In the genomic region with DNA sequence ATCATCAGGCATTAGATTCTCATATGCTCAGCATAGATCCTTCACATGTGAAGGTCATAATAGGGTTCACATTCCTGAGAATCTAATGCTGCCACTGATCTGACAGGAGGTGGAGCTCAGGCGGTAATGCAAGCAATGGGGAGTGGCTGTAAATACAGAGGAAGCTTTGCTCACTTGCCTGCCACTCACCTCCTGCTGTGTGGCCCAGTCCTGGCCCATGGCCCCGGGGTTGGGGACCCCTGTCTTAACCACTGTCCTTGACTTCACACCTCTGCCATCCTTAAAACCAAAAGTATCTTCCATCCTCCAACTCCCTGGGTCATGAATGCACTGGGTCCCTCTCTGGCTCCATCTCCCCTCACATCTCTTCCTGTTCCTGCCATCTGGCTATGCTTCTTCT, we compare ENCODE assay signal across 32 cellular contexts.
"Had no signal": no experiment of that assay in that cellular context is flagged by ENCODE, and none has a peak within 500 bp of the region (broad histone marks: within the 10 kb centered on the region; RNA-seq: fewer than 3 reads in every experiment).

No MANE protein-coding gene starts in this region.

- H3K36me3 ChIP-seq: adrenal gland, ascending aorta, breast epithelium, cardiac muscle cell, esophagus muscularis mucosa, gastrocnemius medialis, heart left ventricle had no signal

- H3K4me1 ChIP-seq: adrenal gland, ascending aorta, breast epithelium, esophagus muscularis mucosa, foreskin keratinocyte, gastrocnemius medialis, heart left ventricle had no signal

- H3K27me3 ChIP-seq: ascending aorta, cardiac muscle cell, foreskin keratinocyte had no signal

- ATAC-seq: activated naive CD8-positive, alpha-beta T cell treated with anti-CD3 and anti-CD28 coated beads, Interleukin-2, amount 50 U/mL, for 24 hours; foreskin keratinocyte; gastrocnemius medialis; heart left ventricle; T-helper 17 cell had no signal

- H3K27ac Mint-ChIP-seq: activated CD4-positive, alpha-beta memory T cell treated with anti-CD3 and anti-CD28 coated beads, Interleukin-2, amount 10 ng/mL, durations not matched to agents 7 days and 5 days; activated CD4-positive, alpha-beta T cell treated with anti-CD3 and anti-CD28 coated beads, Interleukin-2, amount 10 ng/mL, durations not matched to agents 7 days and 5 days; activated naive CD4-positive, alpha-beta T cell treated with anti-CD3 and anti-CD28 coated beads for 36 hours; activated naive CD4-positive, alpha-beta T cell treated with anti-CD3 and anti-CD28 coated beads, Interleukin-2, amount 50 U/mL, for 24 hours; activated naive CD8-positive, alpha-beta T cell treated with anti-CD3 and anti-CD28 coated beads for 36 hours; activated naive CD8-positive, alpha-beta T cell treated with anti-CD3 and anti-CD28 coated beads, Interleukin-2, amount 50 U/mL, for 24 hours; activated T-helper 1 cell treated with anti-CD3 and anti-CD28 coated beads, Interleukin-12 subunit alpha, Interleukin-12 subunit beta, Interleukin-2, Interleukin-4 antibody, amounts not matched to agents 30 ng/mL and 10 ng/mL and 1 ng/mL, durations not matched to agents 14 hours and 24 hours and 36 hours; activated T-helper 2 cell treated with anti-CD3 and anti-CD28 coated beads, Interferon-gamma antibody, Interleukin-2, Interleukin-4, amounts not matched to agents 10 μg/mL and 5 μg/mL and 100 μg/mL, durations not matched to agents 14 hours and 24 hours and 36 hours; brain; T-helper 17 cell; T-helper 2 cell treated with Interferon-gamma antibody and Interleukin-4, amounts not matched to agents 5 μg/mL and 100 μg/mL, for 36 hours had no signal

- H3K4me1 Mint-ChIP-seq: activated CD4-positive, alpha-beta memory T cell treated with anti-CD3 and anti-CD28 coated beads, Interleukin-2, amount 10 ng/mL, durations not matched to agents 7 days and 5 days; activated CD4-positive, alpha-beta T cell treated with anti-CD3 and anti-CD28 coated beads, Interleukin-2, amount 10 ng/mL, durations not matched to agents 7 days and 5 days; activated naive CD4-positive, alpha-beta T cell treated with anti-CD3 and anti-CD28 coated beads, Interleukin-2, amount 50 U/mL, for 24 hours; activated naive CD8-positive, alpha-beta T cell treated with anti-CD3 and anti-CD28 coated beads for 36 hours; activated naive CD8-positive, alpha-beta T cell treated with anti-CD3 and anti-CD28 coated beads, Interleukin-2, amount 50 U/mL, for 24 hours; central memory CD8-positive, alpha-beta T cell; T-helper 17 cell had no signal

- H3K9me3 Mint-ChIP-seq: activated naive CD4-positive, alpha-beta T cell treated with anti-CD3 and anti-CD28 coated beads for 36 hours; activated naive CD4-positive, alpha-beta T cell treated with anti-CD3 and anti-CD28 coated beads, Interleukin-2, amount 50 U/mL, for 24 hours had no signal

- H3K4me3 ChIP-seq: adrenal gland, ascending aorta, breast epithelium, cardiac muscle cell, esophagus muscularis mucosa, gastrocnemius medialis, heart left ventricle had no signal

- H3K27ac ChIP-seq: adrenal gland, ascending aorta, breast epithelium, cardiac muscle cell, esophagus muscularis mucosa, foreskin keratinocyte, gastrocnemius medialis, heart left ventricle had no signal

- H3K36me3 Mint-ChIP-seq: activated naive CD4-positive, alpha-beta T cell treated with anti-CD3 and anti-CD28 coated beads, Interleukin-2, amount 50 U/mL, for 24 hours; activated naive CD8-positive, alpha-beta T cell treated with anti-CD3 and anti-CD28 coated beads for 36 hours; brain had no signal

- DNase-seq: activated CD4-positive, alpha-beta memory T cell treated with anti-CD3 and anti-CD28 coated beads, Interleukin-2, amount 10 ng/mL, durations not matched to agents 7 days and 5 days; activated CD4-positive, alpha-beta T cell treated with anti-CD3 and anti-CD28 coated beads for 1 hour; activated CD4-positive, alpha-beta T cell treated with anti-CD3 and anti-CD28 coated beads for 4 hours; activated CD4-positive, alpha-beta T cell treated with anti-CD3 and anti-CD28 coated beads, Interleukin-2, amount 10 ng/mL, durations not matched to agents 7 days and 5 days; activated CD4-positive, alpha-beta T cell treated with anti-CD3 and anti-CD28 coated beads, Interleukin-2, amount 50 U/mL, for 4 hours; activated CD4-positive, CD25-positive, alpha-beta regulatory T cell; activated effector memory CD4-positive, alpha-beta T cell treated with anti-CD3 and anti-CD28 coated beads, Interleukin-2, amount 50 U/mL, for 16 hours; activated naive CD4-positive, alpha-beta T cell treated with anti-CD3 and anti-CD28 coated beads for 36 hours; activated naive CD8-positive, alpha-beta T cell treated with anti-CD3 and anti-CD28 coated beads for 36 hours; activated naive CD8-positive, alpha-beta T cell treated with anti-CD3 and anti-CD28 coated beads, Interleukin-2, amount 50 U/mL, for 24 hours; activated T-cell treated with anti-CD3 and anti-CD28 coated beads, Interleukin-2, amount 50 U/mL, for 1 hour; activated T-cell treated with anti-CD3 and anti-CD28 coated beads, Interleukin-2, amount 50 U/mL, for 48 hours; effector CD8-positive, alpha-beta T cell; erythroblast; foreskin keratinocyte; gastrocnemius medialis; glutamatergic neuron; heart left ventricle; T-helper 1 cell; T-helper 17 cell; T1000 had no signal

- H3K27me3 Mint-ChIP-seq: activated CD4-positive, alpha-beta memory T cell treated with anti-CD3 and anti-CD28 coated beads, Interleukin-2, amount 10 ng/mL, durations not matched to agents 7 days and 5 days; activated CD4-positive, alpha-beta T cell treated with anti-CD3 and anti-CD28 coated beads, Interleukin-2, amount 10 ng/mL, durations not matched to agents 7 days and 5 days; activated naive CD8-positive, alpha-beta T cell treated with anti-CD3 and anti-CD28 coated beads for 36 hours; T-helper 17 cell had no signal

- H3K9me3 ChIP-seq: adrenal gland, ascending aorta, breast epithelium, esophagus muscularis mucosa, gastrocnemius medialis, heart left ventricle had no signal

- H3K4me3 Mint-ChIP-seq: activated CD4-positive, alpha-beta memory T cell treated with anti-CD3 and anti-CD28 coated beads, Interleukin-2, amount 10 ng/mL, durations not matched to agents 7 days and 5 days; activated CD4-positive, alpha-beta T cell treated with anti-CD3 and anti-CD28 coated beads, Interleukin-2, amount 10 ng/mL, durations not matched to agents 7 days and 5 days; activated naive CD4-positive, alpha-beta T cell treated with anti-CD3 and anti-CD28 coated beads for 36 hours; activated naive CD4-positive, alpha-beta T cell treated with anti-CD3 and anti-CD28 coated beads, Interleukin-2, amount 50 U/mL, for 24 hours; activated naive CD8-positive, alpha-beta T cell treated with anti-CD3 and anti-CD28 coated beads for 36 hours; activated naive CD8-positive, alpha-beta T cell treated with anti-CD3 and anti-CD28 coated beads, Interleukin-2, amount 50 U/mL, for 24 hours; activated T-helper 1 cell treated with anti-CD3 and anti-CD28 coated beads, Interleukin-12 subunit alpha, Interleukin-12 subunit beta, Interleukin-2, Interleukin-4 antibody, amounts not matched to agents 30 ng/mL and 10 ng/mL and 1 ng/mL, durations not matched to agents 14 hours and 24 hours and 36 hours; brain; central memory CD8-positive, alpha-beta T cell; T-helper 17 cell; T-helper 2 cell treated with Interferon-gamma antibody and Interleukin-4, amounts not matched to agents 5 μg/mL and 100 μg/mL, for 36 hours had no signal
